11 cellular contexts compared by ENCODE assay signal in genomic region chr6:4355241-4355640, GRCh38.
DNase-seq lines count a peak whose midpoint lies in the region; ATAC-seq, FAIRE-seq and TF ChIP-seq lines count a peak whose summit lies in the region.
"Had no signal": no experiment of that assay in that cellular context is flagged by ENCODE, and none has a peak within 500 bp of the region (broad histone marks: within the 10 kb centered on the region; RNA-seq: fewer than 3 reads in every experiment).

No MANE protein-coding gene starts in this region.

- WGBS in heart left ventricle, 4 donors: 65 to 73% (median 71%) methylated on average over 5 of the region's 5 CpGs

- peaks cover 0 to 40% of the 10 kb centered on the region in 2 donors for H3K4me1 ChIP-seq in right atrium auricular region
- peaks cover 0 to 43% (median 29%) of the 10 kb centered on the region in 12 donors for H3K4me1 ChIP-seq in heart left ventricle

- H3K27me3 ChIP-seq in right atrium auricular region (no peaks in the 10 kb centered on the region), heart left ventricle (no peaks in the 10 kb centered on the region)

- no peak for DNase-seq in right atrium auricular region (ENCODE audit: low spot score)
- DNase-seq in heart left ventricle: no peak
- peak; percentile 62 for DNase-seq in amniotic stem cell (lab: John Stamatoyannopoulos, UW)
- DNase-seq in hepatic stellate cell (ENCODE audit: low spot score): peak; percentile 70
- peak; percentile 75 for DNase-seq in stromal cell of bone marrow (ENCODE audit: low read depth)
- no peak for DNase-seq in frontal cortex (ENCODE audit: low spot score in 2 of 2)
- no peak for DNase-seq in medulla oblongata (ENCODE audit: extremely low spot score)
- DNase-seq: SHP77 treated with DMSO at 0.1 percent for 48 hours had no signal

- TF ChIP-seq POLR2A in heart left ventricle (IDR thresholded peaks at IDR 0.05): no peak

- no peak for FAIRE-seq in frontal cortex (lab: Jason Lieb, UNC)
- FAIRE-seq: G401.6 had no signal

- ATAC-seq in heart left ventricle: no peak
- no peak for ATAC-seq in HG03460 (IDR thresholded peaks at IDR 0.05; ENCODE audit: unreplicated experiment)

- H3K27ac ChIP-seq in right atrium auricular region: peak overlapping the region; percentile 29 to 37
- H3K27ac ChIP-seq in heart left ventricle: peak overlapping the region in 1 of 12 donors; percentile 27
- H3K27ac ChIP-seq: KMS-11 had no signal

- TF ChIP-seq CTCF in right atrium auricular region (IDR thresholded peaks at IDR 0.05): no peak
- no peak for TF ChIP-seq CTCF in heart left ventricle (IDR thresholded peaks at IDR 0.05)

- intact Hi-C loops in heart left ventricle (cut with DNase I): loop anchor here in 5 of 10 donors (5.0 to 10.0 kb wide), 6 partner anchors 47 to 422 kb away; partner anchors contain the start of gene CDYL (in 3 of the 5)

- H3K9me3 ChIP-seq in right atrium auricular region: no peaks in the 10 kb centered on the region
- no peaks in the 10 kb centered on the region for H3K9me3 ChIP-seq in heart left ventricle

- H3K36me3 ChIP-seq in right atrium auricular region (no peaks in the 10 kb centered on the region), heart left ventricle (no peaks in the 10 kb centered on the region)

- no peak overlapping the region for H3K4me3 ChIP-seq in right atrium auricular region
- H3K4me3 ChIP-seq in heart left ventricle: no peak overlapping the region

Comparison
In these comparisons a context has a peak if more than half of its experiments do, and no peak if none do; other contexts are left out.
1. DNase-seq: peak in amniotic stem cell (single experiment), hepatic stellate cell (single experiment) and stromal cell of bone marrow (single experiment); none in right atrium auricular region (single experiment), heart left ventricle (0 of 5), frontal cortex (0 of 2) and medulla oblongata (single experiment).